In genomic region chr3:47381317-47382157, GRCh38 we compare ENCODE assay signal across 8 cellular contexts. TPM values are rescaled to one million over a fixed set of nuclear protein-coding genes. Genes with fewer than 3 reads are reported as not detected.
A peak's percentile ranks its signal among the peaks of the same experiment; 100 is the strongest.
DNase-seq lines count a peak whose midpoint lies in the region; ATAC-seq and TF ChIP-seq lines count a peak whose summit lies in the region.

No MANE protein-coding gene starts in this region.

- no peaks in the 10 kb centered on the region for H3K27me3 Mint-ChIP-seq in CD4-positive, alpha-beta memory T cell
- peaks cover 6% of the 10 kb centered on the region for H3K27me3 Mint-ChIP-seq in endothelial cell (ENCODE audit: unreplicated experiment)

- POLR2A ChIA-PET in CD4-positive, alpha-beta memory T cell (lab: Charles Lee; ENCODE audit: partially characterized antibody): interaction anchor here (0.9 to 1.8 kb wide), 8 partner anchors 19 to 536 kb away, joined by 3 to 9 read pairs (median 4); partner anchors contain the start of genes DHX30, ELP6, KIF9 and KLHL18

- H3K9me3 Mint-ChIP-seq in CD4-positive, alpha-beta memory T cell: peaks cover 0 to 2% (median 0%) of the 10 kb centered on the region in 8 donors
- H3K9me3 Mint-ChIP-seq in endothelial cell (ENCODE audit: unreplicated experiment): no peaks in the 10 kb centered on the region

- DNase-seq in CD4-positive, alpha-beta memory T cell: peak; percentile 48 to 77 (median 52)
- DNase-seq in NOMO-1 treated with DMSO at 0.1 percent for 48 hours (lab: John Stamatoyannopoulos, UW; ENCODE audit: unreplicated experiment) (peak; percentile 85), endothelial cell (ENCODE audit: low spot score) (peak; percentile 82), middle frontal gyrus (ENCODE audit: extremely low spot score, low spot score) (peak; percentile 58)
- peak; percentile 52 for DNase-seq in activated CD8-positive, alpha-beta memory T cell treated with anti-CD3 and anti-CD28 coated beads, Interleukin-2, amount 50 U/mL, for 24 hours (ENCODE audit: extremely low read depth)
- DNase-seq in stimulated activated CD8-positive, alpha-beta memory T cell treated with anti-CD3 and anti-CD28 coated beads, Interleukin-2, amount 100 ng/mL, for 1 hour (ENCODE audit: low read depth in 2 of 2): peak; percentile 33 to 46

- peaks cover 43% of the 10 kb centered on the region for H3K4me1 ChIP-seq in CD4-positive, alpha-beta memory T cell (ENCODE audit: insufficient read depth, low read length)

- no peak for TF ChIP-seq CTCF in endothelial cell (IDR thresholded peaks at IDR 0.05; ENCODE audit: unreplicated experiment)

- H3K27ac ChIP-seq in CD4-positive, alpha-beta memory T cell (ENCODE audit: low read depth, low read length): peak overlapping the region; percentile 90

- peaks cover 4 to 18% of the 10 kb centered on the region in 2 donors for H3K36me3 Mint-ChIP-seq in CD4-positive, alpha-beta memory T cell
- H3K36me3 Mint-ChIP-seq in endothelial cell (ENCODE audit: low read depth, unreplicated experiment): peaks cover 15% of the 10 kb centered on the region

- H3K36me3 ChIP-seq in CD4-positive, alpha-beta memory T cell (ENCODE audit: insufficient read depth, low read length): no peaks in the 10 kb centered on the region

- peak overlapping the region; percentile 88 to 97 for H3K4me3 ChIP-seq in CD4-positive, alpha-beta memory T cell (ENCODE audit: low read length in 2 of 2)

- H3K4me3 Mint-ChIP-seq in CD4-positive, alpha-beta memory T cell: peak overlapping the region; percentile 99
- peak overlapping the region; percentile 99 for H3K4me3 Mint-ChIP-seq in endothelial cell (ENCODE audit: unreplicated experiment)

- H3K9me3 ChIP-seq in CD4-positive, alpha-beta memory T cell (ENCODE audit: control insufficient read depth in 1 of 2, low read length in 2 of 2): no peaks in the 10 kb centered on the region

- peak overlapping the region; percentile 95 to 100 (median 100) for H3K27ac Mint-ChIP-seq in CD4-positive, alpha-beta memory T cell
- peak overlapping the region; percentile 97 for H3K27ac Mint-ChIP-seq in endothelial cell (ENCODE audit: unreplicated experiment)

- H3K4me1 Mint-ChIP-seq in CD4-positive, alpha-beta memory T cell: peaks cover 30 to 65% (median 46%) of the 10 kb centered on the region in 4 donors
- peaks cover 35% of the 10 kb centered on the region for H3K4me1 Mint-ChIP-seq in endothelial cell (ENCODE audit: unreplicated experiment)

- ATAC-seq in GM19328 (IDR thresholded peaks at IDR 0.05; ENCODE audit: unreplicated experiment) (peak; percentile 51), HG03460 (IDR thresholded peaks at IDR 0.05; ENCODE audit: unreplicated experiment) (peak; percentile 64)

- intact Hi-C loops in CD4-positive, alpha-beta memory T cell (cut with micrococcal nuclease): loop anchor here (2.0 kb wide), 4 partner anchors 39 to 421 kb away; partner anchors contain the start of genes DHX30, SETD2 and SMARCC1

- CTCF ChIA-PET in CD4-positive, alpha-beta memory T cell (lab: Charles Lee; ENCODE audit: partially characterized antibody): interaction anchor here (1.1 to 1.6 kb wide), 4 partner anchors 11 to 216 kb away, joined by 3 to 5 read pairs (median 4); no protein-coding TSS in a partner anchor

- no peaks in the 10 kb centered on the region for H3K27me3 ChIP-seq in CD4-positive, alpha-beta memory T cell (ENCODE audit: insufficient read depth, low read length)

RNA-seq across cellular contexts. Expression of gene PTPN23, which starts 0.7 kb away (rescaled TPM):
- total RNA-seq in CD4-positive, alpha-beta memory T cell: 10 to 100 TPM; 50.0 to 53.9 TPM
- polyA plus RNA-seq in CD4-positive, alpha-beta memory T cell: 1 to 10 TPM in 1 of 2 donors, under 1 TPM in 1; 0.46 to 4.3 TPM
- total RNA-seq in endothelial cell (ENCODE audit: unreplicated experiment): 47.8 TPM

Comparison
In these comparisons a context has a peak if more than half of its experiments do, and no peak if none do; other contexts are left out.
1. Peak in every context shown above with its lines: DNase-seq, ATAC-seq, H3K4me3 ChIP-seq and H3K27ac ChIP-seq.